Comparison of ENCODE assay signal across 14 cellular contexts in genomic region chrX:17028381-17028780, GRCh38.
"Had no signal": no experiment of that assay in that cellular context is flagged by ENCODE, and none has a peak within 500 bp of the region (broad histone marks: within the 10 kb centered on the region; RNA-seq: fewer than 3 reads in every experiment).

No MANE protein-coding gene starts in this region.

- H3K9me3 ChIP-seq: left lung, lower lobe of right lung, tibial artery, upper lobe of left lung, uterus had no signal

- H3K27ac ChIP-seq: epithelial cell of prostate, left lung, lower lobe of right lung, tibial artery, upper lobe of left lung, uterus had no signal

- ATAC-seq: left lung; lower lobe of right lung; natural killer cell; right cardiac atrium; stimulated activated effector memory CD8-positive, alpha-beta T cell treated with anti-CD3 and anti-CD28 coated beads, Interleukin-12 subunit alpha, Interleukin-12 subunit beta, amount 100 ng/mL, for 72 hours; stimulated activated naive CD8-positive, alpha-beta T cell treated with anti-CD3 and anti-CD28 coated beads, Interleukin-15, Interleukin-2, amounts not matched to agents 100 U/mL and 50 U/mL, for 24 hours had no signal

- H3K36me3 ChIP-seq: left lung, lower lobe of right lung, tibial artery, upper lobe of left lung, uterus had no signal

- H3K27me3 ChIP-seq: left lung, tibial artery, upper lobe of left lung, uterus had no signal

- H3K4me3 ChIP-seq: left lung, lower lobe of right lung, tibial artery, upper lobe of left lung, uterus had no signal

- FAIRE-seq: keratinocyte had no signal

- DNase-seq: effector CD8-positive, alpha-beta T cell; left lung; lower lobe of right lung; natural killer cell; right cardiac atrium; stimulated activated CD4-positive, alpha-beta T cell treated with anti-CD3 and anti-CD28 coated beads, Interleukin-4, amount 100 ng/mL, for 1 hour; stimulated activated CD8-positive, alpha-beta memory T cell treated with anti-CD3 and anti-CD28 coated beads, Interleukin-4, amount 100 ng/mL, for 48 hours; stimulated activated naive CD8-positive, alpha-beta T cell treated with anti-CD3 and anti-CD28 coated beads, Interleukin-15, Interleukin-2, amounts not matched to agents 100 U/mL and 50 U/mL, for 24 hours; tibial artery; upper lobe of left lung; uterus had no signal

- H3K4me1 ChIP-seq: left lung, lower lobe of right lung, uterus had no signal
